15 cellular contexts compared by ENCODE assay signal in genomic region chr17:47999612-48000011, GRCh38. TPM values are rescaled to one million over a fixed set of nuclear protein-coding genes. Genes with fewer than 3 reads are reported as not detected.
DNase-seq lines count a peak whose midpoint lies in the region; ATAC-seq and TF ChIP-seq lines count a peak whose summit lies in the region.
"Had no signal": no experiment of that assay in that cellular context is flagged by ENCODE, and none has a peak within 500 bp of the region (broad histone marks: within the 10 kb centered on the region; RNA-seq: fewer than 3 reads in every experiment).

No MANE protein-coding gene starts in this region.

- peak; percentile 69 for DNase-seq in mammary epithelial cell
- DNase-seq in breast epithelium (ENCODE audit: low spot score in 2 of 2): no peak
- DNase-seq in MV-4-11 (lab: John Stamatoyannopoulos, UW): peak; percentile 48
- DNase-seq in endodermal cell: peak; percentile 79
- no peak for DNase-seq in stimulated activated effector memory CD8-positive, alpha-beta T cell treated with anti-CD3 and anti-CD28 coated beads, Interleukin-12 subunit alpha, Interleukin-12 subunit beta, amount 100 ng/mL, for 72 hours (ENCODE audit: low spot score in 2 of 2)
- DNase-seq in stimulated activated CD4-positive, alpha-beta T cell treated with anti-CD3 and anti-CD28 coated beads, Interleukin-4, amount 100 ng/mL, for 1 hour: no peak
- DNase-seq: DMS 273 treated with DMSO at 0.1 percent for 48 hours; GOT3; NCI-H510A; stimulated activated CD8-positive, alpha-beta memory T cell treated with anti-CD3 and anti-CD28 coated beads, Interleukin-4, amount 100 ng/mL, for 48 hours; T1000 had no signal

- in situ Hi-C loops in mammary epithelial cell (cut with MboI; ENCODE audit: low sequenced_read_pairs in 2 of 2): no loop called here

- H3K79me2 ChIP-seq in mammary epithelial cell (ENCODE audit: insufficient read depth, low read length): no peaks in the 10 kb centered on the region

- no peak overlapping the region for H3K27ac ChIP-seq in mammary epithelial cell (ENCODE audit: insufficient read depth, low read depth, low read length)
- no peak overlapping the region for H3K27ac ChIP-seq in breast epithelium
- no peak overlapping the region for H3K27ac ChIP-seq in endodermal cell (ENCODE audit: low read depth, low read length)

- H3K4me2 ChIP-seq in mammary epithelial cell (ENCODE audit: insufficient read depth, low read depth, low read length): no peak overlapping the region

- H3K9ac ChIP-seq in mammary epithelial cell (ENCODE audit: insufficient read depth, low read length) (no peak overlapping the region), endodermal cell (ENCODE audit: extremely low read depth, low read length, poor library complexity, severe bottlenecking) (no peak overlapping the region)

- no peak for TF ChIP-seq POLR2A in breast epithelium (IDR thresholded peaks at IDR 0.05)

- H3K4me1 Mint-ChIP-seq in endodermal cell: peaks cover 49% of the 10 kb centered on the region
- no peaks in the 10 kb centered on the region for H3K4me1 Mint-ChIP-seq in stimulated activated effector memory CD8-positive, alpha-beta T cell treated with anti-CD3 and anti-CD28 coated beads, Interleukin-12 subunit alpha, Interleukin-12 subunit beta, amount 100 ng/mL, for 72 hours

- no peak overlapping the region for H3K4me3 Mint-ChIP-seq in endodermal cell
- no peak overlapping the region for H3K4me3 Mint-ChIP-seq in stimulated activated effector memory CD8-positive, alpha-beta T cell treated with anti-CD3 and anti-CD28 coated beads, Interleukin-12 subunit alpha, Interleukin-12 subunit beta, amount 100 ng/mL, for 72 hours
- H3K4me3 Mint-ChIP-seq: activated naive CD4-positive, alpha-beta T cell treated with anti-CD3 and anti-CD28 coated beads, Interleukin-2, amount 50 U/mL, for 24 hours had no signal

- peaks cover 17% of the 10 kb centered on the region for H3K4me1 ChIP-seq in mammary epithelial cell (ENCODE audit: insufficient read depth, low read length)
- no peaks in the 10 kb centered on the region for H3K4me1 ChIP-seq in breast epithelium
- H3K4me1 ChIP-seq in endodermal cell (ENCODE audit: control insufficient read depth, insufficient read depth, low read length): peaks cover 26% of the 10 kb centered on the region

- no peaks in the 10 kb centered on the region for H3K9me3 ChIP-seq in mammary epithelial cell (replicated peaks; ENCODE audit: insufficient read depth, low read length)
- no peaks in the 10 kb centered on the region for H3K9me3 ChIP-seq in breast epithelium
- H3K9me3 ChIP-seq in endodermal cell (ENCODE audit: control insufficient read depth, low read length): no peaks in the 10 kb centered on the region

- dilution Hi-C loops in mammary epithelial cell (cut with HindIII; ENCODE audit: low sequenced_read_pairs): no loop called here

- no peaks in the 10 kb centered on the region for H3K36me3 Mint-ChIP-seq in endodermal cell (ENCODE audit: low read depth)
- H3K36me3 Mint-ChIP-seq in stimulated activated effector memory CD8-positive, alpha-beta T cell treated with anti-CD3 and anti-CD28 coated beads, Interleukin-12 subunit alpha, Interleukin-12 subunit beta, amount 100 ng/mL, for 72 hours: no peaks in the 10 kb centered on the region
- H3K36me3 Mint-ChIP-seq: activated naive CD4-positive, alpha-beta T cell treated with anti-CD3 and anti-CD28 coated beads, Interleukin-2, amount 50 U/mL, for 24 hours had no signal

- intact Hi-C loops in mammary epithelial cell (cut with micrococcal nuclease) (no loop called here), breast epithelium (cut with DNase I; ENCODE audit: low total_unique reads) (no loop called here)

- no TSS peak for BruUV-seq in mammary epithelial cell (replicated peaks; lab: Mats Ljungman, UMichigan)

- no peaks in the 10 kb centered on the region for H3K9me3 Mint-ChIP-seq in endodermal cell
- no peaks in the 10 kb centered on the region for H3K9me3 Mint-ChIP-seq in stimulated activated effector memory CD8-positive, alpha-beta T cell treated with anti-CD3 and anti-CD28 coated beads, Interleukin-12 subunit alpha, Interleukin-12 subunit beta, amount 100 ng/mL, for 72 hours
- H3K9me3 Mint-ChIP-seq: activated naive CD4-positive, alpha-beta T cell treated with anti-CD3 and anti-CD28 coated beads, Interleukin-2, amount 50 U/mL, for 24 hours had no signal

- 51% methylated on average over 4 of the region's 4 CpGs for WGBS in mammary epithelial cell (ENCODE audit: low coverage, missing lambda C conversion rate)
- WGBS in endodermal cell (ENCODE audit: insufficient coverage in 1 of 2, insufficient read length in 1 of 2), 2 experiments: 74 to 75% methylated on average over 3 to 4 of the region's 4 CpGs

- H3K36me3 ChIP-seq in mammary epithelial cell (ENCODE audit: insufficient read depth, low read length) (no peaks in the 10 kb centered on the region), breast epithelium (no peaks in the 10 kb centered on the region), endodermal cell (ENCODE audit: control insufficient read depth, insufficient read depth, low read length) (no peaks in the 10 kb centered on the region)

- H3K27me3 Mint-ChIP-seq in endodermal cell (ENCODE audit: insufficient read depth): no peaks in the 10 kb centered on the region

- CTCF ChIA-PET in mammary epithelial cell (lab: Charles Lee; ENCODE audit: low non-redundant PET): no interaction called here

- H3K4me3 ChIP-seq in mammary epithelial cell (replicated peaks in 1 of 3; ENCODE audit: insufficient read depth in 1 of 3, low read depth in 2 of 3, low read length in 3 of 3): no peak overlapping the region
- H3K4me3 ChIP-seq in breast epithelium: no peak overlapping the region
- no peak overlapping the region for H3K4me3 ChIP-seq in endodermal cell (ENCODE audit: low read length)

- peak; percentile 43 for ATAC-seq in stimulated activated effector memory CD8-positive, alpha-beta T cell treated with anti-CD3 and anti-CD28 coated beads, Interleukin-12 subunit alpha, Interleukin-12 subunit beta, amount 100 ng/mL, for 72 hours
- ATAC-seq in GM19324 (IDR thresholded peaks at IDR 0.05; ENCODE audit: low FRiP score, unreplicated experiment): no peak
- ATAC-seq in HG03439 (IDR thresholded peaks at IDR 0.05; ENCODE audit: unreplicated experiment): no peak

- no peak for TF ChIP-seq CTCF in mammary epithelial cell (conservative IDR thresholded peaks at IDR 0.05 in 1 of 2, IDR thresholded peaks at IDR 0.05 in 1 of 2; ENCODE audit: extremely low read depth in 1 of 2, insufficient read depth in 1 of 2, low read depth in 1 of 2, low read length in 2 of 2)
- no peak for TF ChIP-seq CTCF in breast epithelium (IDR thresholded peaks at IDR 0.05)
- TF ChIP-seq CTCF in endodermal cell (conservative IDR thresholded peaks at IDR 0.05): peak; percentile 56

- no peak overlapping the region for H3K27ac Mint-ChIP-seq in endodermal cell
- no peak overlapping the region for H3K27ac Mint-ChIP-seq in stimulated activated effector memory CD8-positive, alpha-beta T cell treated with anti-CD3 and anti-CD28 coated beads, Interleukin-12 subunit alpha, Interleukin-12 subunit beta, amount 100 ng/mL, for 72 hours
- H3K27ac Mint-ChIP-seq: activated naive CD4-positive, alpha-beta T cell treated with anti-CD3 and anti-CD28 coated beads, Interleukin-2, amount 50 U/mL, for 24 hours had no signal

- H2AFZ ChIP-seq in mammary epithelial cell (ENCODE audit: low read depth, low read length): peak overlapping the region; percentile 2

- H4K20me1 ChIP-seq in mammary epithelial cell (ENCODE audit: insufficient read depth, low read length): no peaks in the 10 kb centered on the region

- H3K27me3 ChIP-seq in mammary epithelial cell (ENCODE audit: insufficient read depth, low read length) (no peaks in the 10 kb centered on the region), breast epithelium (no peaks in the 10 kb centered on the region), endodermal cell (ENCODE audit: control insufficient read depth, insufficient read depth, low read length, poor library complexity, severe bottlenecking) (no peaks in the 10 kb centered on the region)

RNA-seq across cellular contexts. Expression of gene CDK5RAP3, which starts 28.7 kb away (rescaled TPM):
- 100 to 1,000 TPM in 1 of 2 donors, 10 to 100 TPM in 1; 35.3 to 116 TPM for total RNA-seq in mammary epithelial cell
- polyA plus RNA-seq in mammary epithelial cell: 70.6 TPM
- 121 TPM for polyA minus RNA-seq in mammary epithelial cell
- total RNA-seq in breast epithelium: 100 to 1,000 TPM; 121 to 198 (median 183) TPM
- 100 to 1,000 TPM; 171 to 198 TPM for total RNA-seq in endodermal cell
- 245 TPM for polyA plus RNA-seq in endodermal cell (2013, experiment 1 of 2)
- polyA plus RNA-seq in endodermal cell (2013, experiment 2 of 2): 217 TPM

RNA-seq across cellular contexts. Expression of gene COPZ2, which starts 38.0 kb away (rescaled TPM):
- total RNA-seq in mammary epithelial cell: 10 to 100 TPM; 11.2 to 46.2 TPM
- 15.6 TPM for polyA plus RNA-seq in mammary epithelial cell
- polyA minus RNA-seq in mammary epithelial cell: 14.1 TPM
- total RNA-seq in breast epithelium: 10 to 100 TPM; 16.4 to 97.9 (median 23.3) TPM
- not detected for total RNA-seq in endodermal cell
- 9.0 TPM for polyA plus RNA-seq in endodermal cell (2013, experiment 1 of 2)
- polyA plus RNA-seq in endodermal cell (2013, experiment 2 of 2): 1.4 TPM

RNA-seq across cellular contexts. Expression of gene PRR15L, which starts 41.9 kb away (rescaled TPM):
- under 1 TPM; 0.33 to 0.50 TPM for total RNA-seq in mammary epithelial cell
- polyA plus RNA-seq in mammary epithelial cell: 0.74 TPM
- not detected for polyA minus RNA-seq in mammary epithelial cell
- 100 to 1,000 TPM in 1 of 3 donors, 10 to 100 TPM in 1, not detected in 1; 38.7 to 105 TPM for total RNA-seq in breast epithelium
- under 1 TPM; 0.57 to 0.60 TPM for total RNA-seq in endodermal cell
- not detected for polyA plus RNA-seq in endodermal cell (2013, experiment 1 of 2)
- polyA plus RNA-seq in endodermal cell (2013, experiment 2 of 2): not detected
- total RNA-seq: pulmonary artery endothelial cell had no signal

RNA-seq across cellular contexts. Expression of gene NFE2L1, which starts 48.5 kb away (rescaled TPM):
- 100 to 1,000 TPM; 283 to 291 TPM for total RNA-seq in mammary epithelial cell
- 138 TPM for polyA plus RNA-seq in mammary epithelial cell
- polyA minus RNA-seq in mammary epithelial cell: 315 TPM
- 100 to 1,000 TPM in 2 of 3 donors, 10 to 100 TPM in 1; 96.4 to 278 (median 106) TPM for total RNA-seq in breast epithelium
- 100 to 1,000 TPM; 122 to 135 TPM for total RNA-seq in endodermal cell
- polyA plus RNA-seq in endodermal cell (2013, experiment 1 of 2): 123 TPM
- polyA plus RNA-seq in endodermal cell (2013, experiment 2 of 2): 113 TPM

RNA-seq across cellular contexts. Expression of gene PNPO, which starts 58.2 kb away (rescaled TPM):
- total RNA-seq in mammary epithelial cell: 10 to 100 TPM; 63.5 to 89.5 TPM
- 62.4 TPM for polyA plus RNA-seq in mammary epithelial cell
- 78.2 TPM for polyA minus RNA-seq in mammary epithelial cell
- total RNA-seq in breast epithelium: 10 to 100 TPM; 28.3 to 61.2 (median 34.7) TPM
- 10 to 100 TPM in 1 of 2 donors, 1 to 10 TPM in 1; 8.5 to 10.4 TPM for total RNA-seq in endodermal cell
- 7.9 TPM for polyA plus RNA-seq in endodermal cell (2013, experiment 1 of 2)
- polyA plus RNA-seq in endodermal cell (2013, experiment 2 of 2): 7.4 TPM

Comparison
In these comparisons a context has a peak if more than half of its experiments do, and no peak if none do; other contexts are left out.
1. DNase-seq: peak in mammary epithelial cell (single experiment), MV-4-11 (single experiment) and endodermal cell (single experiment); none in breast epithelium (0 of 2), stimulated activated effector memory CD8-positive, alpha-beta T cell treated with anti-CD3 and anti-CD28 coated beads, Interleukin-12 subunit alpha, Interleukin-12 subunit beta, amount 100 ng/mL, for 72 hours (0 of 2) and stimulated activated CD4-positive, alpha-beta T cell treated with anti-CD3 and anti-CD28 coated beads, Interleukin-4, amount 100 ng/mL, for 1 hour (single experiment).
2. RNA of gene COPZ2, which starts 38.0 kb away (total RNA-seq): 11.2 to 46.2 TPM in mammary epithelial cell and 16.4 to 97.9 TPM in breast epithelium; not detected in endodermal cell; every median in the first group is over 4 times any median in the second.